ENCODE assay signal across 8 cellular contexts in genomic region chr3:51501833-51502561, GRCh38. TPM values are rescaled to one million over a fixed set of nuclear protein-coding genes. Genes with fewer than 3 reads are reported as not detected.
DNase-seq lines count a peak whose midpoint lies in the region; ATAC-seq and TF ChIP-seq lines count a peak whose summit lies in the region.

No MANE protein-coding gene starts in this region.

- no peaks in the 10 kb centered on the region for H3K79me1 ChIP-seq in H9 (ENCODE audit: insufficient read depth, low read depth, low read length, poor library complexity, severe bottlenecking)

- peak; percentile 78 for TF ChIP-seq CTCF in CD4-positive, alpha-beta T cell (IDR thresholded peaks at IDR 0.05)
- TF ChIP-seq CTCF in H9 (conservative IDR thresholded peaks at IDR 0.05) (peak; percentile 95), dorsolateral prefrontal cortex (IDR thresholded peaks at IDR 0.05 in 54 of 56, conservative IDR thresholded peaks at IDR 0.05 in 2 of 56; ENCODE audit: low read depth in 1 of 56, partially characterized antibody in 56 of 56) (peak in 55 of 56 donors; percentile 68 to 99 (median 98)), lung (IDR thresholded peaks at IDR 0.05; ENCODE audit: control extremely low read depth, extremely low read depth) (peak; percentile 96)

- peak overlapping the region; percentile 82 for H3K4me3 Mint-ChIP-seq in CD4-positive, alpha-beta T cell
- H3K4me3 Mint-ChIP-seq in H9, result peak overlapping the region in 1 of 2 experiments; percentile 65; a peak in 1 of 5 replicates
- no peak overlapping the region for H3K4me3 Mint-ChIP-seq in activated CD4-positive, alpha-beta memory T cell treated with anti-CD3 and anti-CD28 coated beads, Interleukin-2, amount 10 ng/mL, durations not matched to agents 7 days and 5 days

- no peak overlapping the region for H2BK15ac ChIP-seq in H9 (ENCODE audit: low read depth, low read length)

- H3K56ac ChIP-seq in H9 (ENCODE audit: insufficient read length, low read depth, low read length), result no peak overlapping the region

- CTCF ChIA-PET in CD4-positive, alpha-beta T cell (lab: Charles Lee), result interaction anchor here (0.5 to 4.8 kb wide), 20 partner anchors 8 to 886 kb away, joined by 3 to 67 read pairs (median 4); partner anchors contain the start of genes MANF and TEX264
- CTCF ChIA-PET in activated CD4-positive, alpha-beta memory T cell treated with anti-CD3 and anti-CD28 coated beads, Interleukin-2, amount 10 ng/mL, durations not matched to agents 7 days and 5 days (lab: Charles Lee), result interaction anchor here (0.6 to 6.8 kb wide), 38 partner anchors 10 to 494 kb away, joined by 3 to 180 read pairs (median 4); partner anchors contain the start of genes ACY1, RAD54L2, RPL29 and TEX264

- H3K36me3 Mint-ChIP-seq in CD4-positive, alpha-beta T cell (ENCODE audit: low read depth), result peaks cover 13% of the 10 kb centered on the region
- no peaks in the 10 kb centered on the region for H3K36me3 Mint-ChIP-seq in H9 (ENCODE audit: insufficient read depth in 1 of 3, low read depth in 3 of 3)
- peaks cover 2% of the 10 kb centered on the region for H3K36me3 Mint-ChIP-seq in activated CD4-positive, alpha-beta memory T cell treated with anti-CD3 and anti-CD28 coated beads, Interleukin-2, amount 10 ng/mL, durations not matched to agents 7 days and 5 days (ENCODE audit: low read depth)

- H3K9me3 Mint-ChIP-seq in CD4-positive, alpha-beta T cell, result no peaks in the 10 kb centered on the region
- no peaks in the 10 kb centered on the region; a peak in 2 of 5 replicates for H3K9me3 Mint-ChIP-seq in H9
- no peaks in the 10 kb centered on the region for H3K9me3 Mint-ChIP-seq in activated CD4-positive, alpha-beta memory T cell treated with anti-CD3 and anti-CD28 coated beads, Interleukin-2, amount 10 ng/mL, durations not matched to agents 7 days and 5 days

- no peaks in the 10 kb centered on the region for H3K27me3 ChIP-seq in CD4-positive, alpha-beta T cell (ENCODE audit: control insufficient read depth, insufficient read depth, low read length)
- H3K27me3 ChIP-seq in H9 (ENCODE audit: insufficient read depth, low read length) (no peaks in the 10 kb centered on the region), dorsolateral prefrontal cortex (no peaks in the 10 kb centered on the region), lung (ENCODE audit: control insufficient read depth, insufficient read depth) (no peaks in the 10 kb centered on the region)

- intact Hi-C loops in CD4-positive, alpha-beta T cell (cut with DNase I, micrococcal nuclease), result loop anchor here (1.0 to 10.0 kb wide), 11 partner anchors 37 to 1150 kb away; partner anchors contain the start of genes RAD54L2 (in 2 of the 2), C3orf18 (in 1 of the 2), CYB561D2 (in 1 of the 2) and HEMK1 (in 1 of the 2)
- intact Hi-C loops in dorsolateral prefrontal cortex (cut with DNase I), result loop anchor here (1.0 to 10.0 kb wide), 6 partner anchors 35 to 1147 kb away; partner anchors contain the start of genes CYB561D2 (in 2 of the 2), NPRL2 (in 2 of the 2), RAD54L2 (in 2 of the 2) and TMEM115 (in 2 of the 2)

- H3K4me1 Mint-ChIP-seq in CD4-positive, alpha-beta T cell (ENCODE audit: low read depth), result peaks cover 29% of the 10 kb centered on the region
- H3K4me1 Mint-ChIP-seq in H9, result 0 out of 4 replicates have a peak, but pooled peaks cover 0 to 2% of the 10 kb centered on the region in 2 experiments
- peaks cover 29% of the 10 kb centered on the region for H3K4me1 Mint-ChIP-seq in activated CD4-positive, alpha-beta memory T cell treated with anti-CD3 and anti-CD28 coated beads, Interleukin-2, amount 10 ng/mL, durations not matched to agents 7 days and 5 days

- no peak overlapping the region for H2AFZ ChIP-seq in H9 (ENCODE audit: low read length)

- H3K27ac Mint-ChIP-seq in CD4-positive, alpha-beta T cell, result peak overlapping the region; percentile 86
- peak overlapping the region in 1 of 3 experiments; percentile 81; a peak in 2 of 7 replicates for H3K27ac Mint-ChIP-seq in H9
- H3K27ac Mint-ChIP-seq in activated CD4-positive, alpha-beta memory T cell treated with anti-CD3 and anti-CD28 coated beads, Interleukin-2, amount 10 ng/mL, durations not matched to agents 7 days and 5 days, result peak overlapping the region; percentile 94

- no peaks in the 10 kb centered on the region for H3K27me3 Mint-ChIP-seq in CD4-positive, alpha-beta T cell
- H3K27me3 Mint-ChIP-seq in H9 (ENCODE audit: low read depth), result no peaks in the 10 kb centered on the region
- no peaks in the 10 kb centered on the region for H3K27me3 Mint-ChIP-seq in activated CD4-positive, alpha-beta memory T cell treated with anti-CD3 and anti-CD28 coated beads, Interleukin-2, amount 10 ng/mL, durations not matched to agents 7 days and 5 days

- H3K23me2 ChIP-seq in H9 (ENCODE audit: insufficient read length, low read depth, low read length, poor library complexity, severe bottlenecking), result no peaks in the 10 kb centered on the region

- H3K18ac ChIP-seq in H9 (ENCODE audit: insufficient read length, low read depth, low read length), result no peak overlapping the region

- H3K4me2 ChIP-seq in H9 (ENCODE audit: insufficient read depth, insufficient read length, low read length), result no peak overlapping the region

- H4K5ac ChIP-seq in H9 (ENCODE audit: insufficient read length, low read depth, low read length), result no peak overlapping the region

- no CpG with 5 or more reads among the region's 6 CpGs for WGBS in H9 (ENCODE audit: extremely low coverage, insufficient read length, low lambda C conversion rate)
- WGBS in lung, 2 donors, result 11 to 21% methylated on average over 6 of the region's 6 CpGs

- H3K4ac ChIP-seq in H9 (ENCODE audit: low read depth, low read length), result no peak overlapping the region

- no peak overlapping the region for H2BK12ac ChIP-seq in H9 (ENCODE audit: insufficient read length, low read depth, low read length)

- POLR2A ChIA-PET in CD4-positive, alpha-beta T cell (lab: Charles Lee), result interaction anchor here (0.6 to 4.4 kb wide), 5 partner anchors 170 to 298 kb away, joined by 3 to 121 read pairs (median 8); partner anchors contain the start of gene TEX264
- POLR2A ChIA-PET in activated CD4-positive, alpha-beta memory T cell treated with anti-CD3 and anti-CD28 coated beads, Interleukin-2, amount 10 ng/mL, durations not matched to agents 7 days and 5 days (lab: Charles Lee), result interaction anchor here (0.7 to 5.3 kb wide), 5 partner anchors 36 to 298 kb away, joined by 4 to 120 read pairs (median 31); partner anchors contain the start of genes RAD54L2 and TEX264

- no peak overlapping the region for H3K23ac ChIP-seq in H9 (ENCODE audit: insufficient read length, low read depth, low read length)

- H3K9me3 ChIP-seq in CD4-positive, alpha-beta T cell (ENCODE audit: control insufficient read depth, low read length), result no peaks in the 10 kb centered on the region
- H3K9me3 ChIP-seq in H9 (ENCODE audit: control insufficient read depth, low read depth, low read length) (no peaks in the 10 kb centered on the region), lung (ENCODE audit: control insufficient read depth in 2 of 2, insufficient read depth in 1 of 2, low read length in 1 of 2) (peaks cover 0 to 2% of the 10 kb centered on the region in 2 donors)

- no peak overlapping the region for H3T11ph ChIP-seq in H9 (ENCODE audit: low read length)

- H3K27ac ChIP-seq in CD4-positive, alpha-beta T cell (ENCODE audit: low read depth, low read length), result no peak overlapping the region
- no peak overlapping the region for H3K27ac ChIP-seq in H9 (ENCODE audit: insufficient read length, low read depth, low read length)
- peak overlapping the region in 5 of 59 donors; percentile 4 to 57 (median 34) for H3K27ac ChIP-seq in dorsolateral prefrontal cortex
- no peak overlapping the region for H3K27ac ChIP-seq in lung (ENCODE audit: low read depth in 1 of 2, low read length in 1 of 2)

- peak; percentile 64 to 81 (median 73) for DNase-seq in CD4-positive, alpha-beta T cell
- DNase-seq in H9 (peak; percentile 86), NCI-H526 treated with DMSO at 0.1 percent for 48 hours (lab: John Stamatoyannopoulos, UW) (peak; percentile 27), dorsolateral prefrontal cortex (peak; percentile 70 to 88 (median 80)), lung (ENCODE audit: low spot score) (peak; percentile 77)
- peak; percentile 86 for DNase-seq in activated CD4-positive, alpha-beta memory T cell treated with anti-CD3 and anti-CD28 coated beads, Interleukin-2, amount 10 ng/mL, durations not matched to agents 7 days and 5 days
- peak; percentile 45 for DNase-seq in stimulated activated CD8-positive, alpha-beta memory T cell treated with anti-CD3 and anti-CD28 coated beads, Interleukin-12 subunit alpha, Interleukin-12 subunit beta, amount 100 ng/mL, for 24 hours (ENCODE audit: extremely low read depth)

- no peak overlapping the region for H2BK20ac ChIP-seq in H9 (ENCODE audit: low read depth, low read length, poor library complexity, severe bottlenecking)

- H2BK120ac ChIP-seq in H9 (ENCODE audit: low read depth, low read length, poor library complexity, severe bottlenecking), result no peak overlapping the region

- no peak overlapping the region for H4K91ac ChIP-seq in H9 (ENCODE audit: insufficient read length, low read depth, low read length)

- H3K4me1 ChIP-seq in H9 (ENCODE audit: insufficient read depth, low read length) (no peaks in the 10 kb centered on the region), lung (ENCODE audit: control insufficient read depth in 2 of 2, insufficient read depth in 2 of 2, low read length in 2 of 2) (no peaks in the 10 kb centered on the region)

- H3K14ac ChIP-seq in H9 (ENCODE audit: insufficient read depth, low read length), result no peak overlapping the region

- H3K4me3 ChIP-seq in dorsolateral prefrontal cortex, result no peak overlapping the region
- no peak overlapping the region for H3K4me3 ChIP-seq in lung

- no peak overlapping the region for H2BK5ac ChIP-seq in H9 (ENCODE audit: insufficient read length, low read length)

- H4K20me1 ChIP-seq in H9 (ENCODE audit: control insufficient read depth, insufficient read depth, insufficient read length), result no peaks in the 10 kb centered on the region

- no peak overlapping the region for H2AK5ac ChIP-seq in H9 (ENCODE audit: insufficient read length, low read length)

- H3K79me2 ChIP-seq in H9 (ENCODE audit: insufficient read depth, low read length), result peaks cover 5% of the 10 kb centered on the region; the same call in 1 of the 2 replicates

- no peaks in the 10 kb centered on the region for H3K36me3 ChIP-seq in lung (ENCODE audit: control insufficient read depth in 2 of 2, insufficient read depth in 2 of 2, low read length in 2 of 2)

- no peak overlapping the region for H4K8ac ChIP-seq in H9 (replicated peaks; ENCODE audit: insufficient read length, low read depth, low read length)

- peak; percentile 18 for ATAC-seq in CD4-positive, alpha-beta T cell (ENCODE audit: poor library complexity)
- ATAC-seq in lung (ENCODE audit: insufficient read depth, low FRiP score) (no peak), GM21619 (IDR thresholded peaks at IDR 0.05; ENCODE audit: unreplicated experiment) (no peak)

- no peak overlapping the region for H3K9ac ChIP-seq in H9 (ENCODE audit: extremely low read depth, insufficient read length, low read length)

RNA-seq across cellular contexts. Expression of gene DCAF1, which starts 2.2 kb away (rescaled TPM):
- total RNA-seq in CD4-positive, alpha-beta T cell, result 10 to 100 TPM; 18.9 to 19.2 TPM
- 31.0 and 31.7 TPM in 2 replicates for total RNA-seq in H9 (2021)
- total RNA-seq in activated CD4-positive, alpha-beta memory T cell treated with anti-CD3 and anti-CD28 coated beads, Interleukin-2, amount 10 ng/mL, durations not matched to agents 7 days and 5 days, result 10 to 100 TPM; 31.2 to 31.8 TPM
- 10 to 100 TPM; 14.4 to 25.0 (median 19.4) TPM for total RNA-seq in dorsolateral prefrontal cortex
- total RNA-seq in lung, result 10 to 100 TPM; 18.0 to 18.1 TPM
- 10 to 100 TPM in 1 of 2 donors, 1 to 10 TPM in 1; 7.1 to 10.5 TPM for polyA plus RNA-seq in lung

RNA-seq across cellular contexts. Expression of gene RAD54L2, which starts 36.5 kb away (rescaled TPM):
- total RNA-seq in CD4-positive, alpha-beta T cell, result 10 to 100 TPM; 39.9 to 41.7 TPM
- total RNA-seq in H9 (2021) (40.4 and 40.7 TPM in 2 replicates), dorsolateral prefrontal cortex (10 to 100 TPM; 23.8 to 45.2 (median 32.4) TPM), lung (10 to 100 TPM; 23.1 to 30.6 TPM)
- 10 to 100 TPM; 30.4 to 30.5 TPM for total RNA-seq in activated CD4-positive, alpha-beta memory T cell treated with anti-CD3 and anti-CD28 coated beads, Interleukin-2, amount 10 ng/mL, durations not matched to agents 7 days and 5 days
- polyA plus RNA-seq in lung, result 1 to 10 TPM; 3.6 to 7.3 TPM

Comparison
In these comparisons a context has a peak if more than half of its experiments do, and no peak if none do; other contexts are left out.
1. DNase-seq: peak in every context shown above with its lines; median percentile 86 in H9; 86 in activated CD4-positive, alpha-beta memory T cell treated with anti-CD3 and anti-CD28 coated beads, Interleukin-2, amount 10 ng/mL, durations not matched to agents 7 days and 5 days; 80 in dorsolateral prefrontal cortex; 77 in lung; 73 in CD4-positive, alpha-beta T cell; 45 in stimulated activated CD8-positive, alpha-beta memory T cell treated with anti-CD3 and anti-CD28 coated beads, Interleukin-12 subunit alpha, Interleukin-12 subunit beta, amount 100 ng/mL, for 24 hours; 27 in NCI-H526 treated with DMSO at 0.1 percent for 48 hours.